ENCODE assay signal across 27 cellular contexts in genomic region chr15:47887181-47887580, GRCh38.
DNase-seq lines count a peak whose midpoint lies in the region; ATAC-seq, FAIRE-seq and TF ChIP-seq lines count a peak whose summit lies in the region.
"Had no signal": no experiment of that assay in that cellular context is flagged by ENCODE, and none has a peak within 500 bp of the region (broad histone marks: within the 10 kb centered on the region; RNA-seq: fewer than 3 reads in every experiment).

No MANE protein-coding gene starts in this region.

- no peak for TF ChIP-seq RAD21 in H1 (IDR thresholded peaks at IDR 0.05 in 1 of 2, conservative IDR thresholded peaks at IDR 0.05 in 1 of 2; ENCODE audit: low read depth in 2 of 2, low read length in 2 of 2)

- H3K18ac ChIP-seq in H1 (ENCODE audit: extremely low read depth, low read length): no peak overlapping the region

- no peak overlapping the region for H2BK5ac ChIP-seq in H1 (ENCODE audit: low read depth, low read length)

- no peak overlapping the region for H3K4me3 Mint-ChIP-seq in activated T-helper 1 cell treated with anti-CD3 and anti-CD28 coated beads, Interleukin-12 subunit alpha, Interleukin-12 subunit beta, Interleukin-2, Interleukin-4 antibody, amounts not matched to agents 30 ng/mL and 10 ng/mL and 1 ng/mL, durations not matched to agents 14 hours and 24 hours and 36 hours
- H3K4me3 Mint-ChIP-seq: activated B cell treated with CpG ODN at 0.5 μM for 24 hours; CD4-positive, alpha-beta memory T cell; naive B cell; T-helper 2 cell treated with Interferon-gamma antibody and Interleukin-4, amounts not matched to agents 5 μg/mL and 100 μg/mL, for 36 hours had no signal

- H3K4me1 ChIP-seq in H1 (replicated peaks in 1 of 4; ENCODE audit: control insufficient read depth in 3 of 4, insufficient read depth in 4 of 4, low read length in 3 of 4): peaks cover 0 to 11% (median 5%) of the 10 kb centered on the region in 4 experiments; a peak in 4 of 7 replicates
- H3K4me1 ChIP-seq in heart right ventricle: no peaks in the 10 kb centered on the region
- no peaks in the 10 kb centered on the region for H3K4me1 ChIP-seq in right atrium auricular region
- H3K4me1 ChIP-seq: spleen, thyroid gland had no signal

- intact Hi-C loops in heart right ventricle (cut with DNase I): no loop called here
- intact Hi-C loops in activated T-helper 1 cell treated with anti-CD3 and anti-CD28 coated beads, Interleukin-12 subunit alpha, Interleukin-12 subunit beta, Interleukin-2, Interleukin-4 antibody, amounts not matched to agents 30 ng/mL and 10 ng/mL and 1 ng/mL, durations not matched to agents 14 hours and 24 hours and 36 hours (cut with micrococcal nuclease): no loop called here

- H3K9me3 Mint-ChIP-seq in activated T-helper 1 cell treated with anti-CD3 and anti-CD28 coated beads, Interleukin-12 subunit alpha, Interleukin-12 subunit beta, Interleukin-2, Interleukin-4 antibody, amounts not matched to agents 30 ng/mL and 10 ng/mL and 1 ng/mL, durations not matched to agents 14 hours and 24 hours and 36 hours: no peaks in the 10 kb centered on the region
- H3K9me3 Mint-ChIP-seq: activated B cell treated with CpG ODN at 0.5 μM for 24 hours; T-helper 2 cell treated with Interferon-gamma antibody and Interleukin-4, amounts not matched to agents 5 μg/mL and 100 μg/mL, for 36 hours had no signal

- H3K23ac ChIP-seq in H1 (ENCODE audit: insufficient read length): no peak overlapping the region

- FAIRE-seq in H1 (lab: Jason Lieb, UNC): peak; percentile 52
- FAIRE-seq: GM12892 had no signal

- no peak overlapping the region for H2BK20ac ChIP-seq in H1 (ENCODE audit: low read length)

- H3K27me3 ChIP-seq in H1 (replicated peaks in 1 of 4; ENCODE audit: control insufficient read depth in 3 of 4, extremely low read depth in 1 of 4, insufficient read depth in 3 of 4, low read length in 3 of 4) (peaks cover 2 to 21% (median 16%) of the 10 kb centered on the region in 4 experiments; a peak in 6 of 7 replicates), heart right ventricle (peaks cover 0 to 9% (median 0%) of the 10 kb centered on the region in 7 donors), right atrium auricular region (no peaks in the 10 kb centered on the region)
- H3K27me3 ChIP-seq: thyroid gland had no signal

- no peak overlapping the region for H2AFZ ChIP-seq in H1 (ENCODE audit: low read length)

- TF ChIP-seq CTCF in H1 (IDR thresholded peaks at IDR 0.05; ENCODE audit: control extremely low read depth in 1 of 3, insufficient read depth in 1 of 3, low read depth in 1 of 3, low read length in 3 of 3): no peak
- TF ChIP-seq CTCF in GM20000 (IDR thresholded peaks at IDR 0.05; ENCODE audit: extremely low read depth, missing control alignments): no peak
- TF ChIP-seq CTCF in heart right ventricle (IDR thresholded peaks at IDR 0.05): no peak
- no peak for TF ChIP-seq CTCF in right atrium auricular region (IDR thresholded peaks at IDR 0.05)

- TF ChIP-seq POLR2A in H1 (IDR thresholded peaks at IDR 0.05; ENCODE audit: control extremely low read depth in 1 of 2, low read depth in 2 of 2, low read length in 2 of 2): no peak

- POLR2A ChIA-PET in H1 (lab: Charles Lee; ENCODE audit: partially characterized antibody): no interaction called here

- no peak overlapping the region for H4K91ac ChIP-seq in H1 (replicated peaks; ENCODE audit: insufficient read length, low read length)

- DNase-seq in G401 (ENCODE audit: low spot score) (peak; percentile 76), NCI-H146 (lab: John Stamatoyannopoulos, UW) (peak; percentile 92), NCI-H345 (lab: John Stamatoyannopoulos, UW) (peak; percentile 96), H1 (ENCODE audit: low read depth in 1 of 2, low spot score in 2 of 2) (no peak), GM20000 (ENCODE audit: low spot score) (no peak), heart right ventricle (no peak), right atrium auricular region (ENCODE audit: low spot score) (no peak)
- DNase-seq in activated T-helper 1 cell treated with anti-CD3 and anti-CD28 coated beads, Interleukin-12 subunit alpha, Interleukin-12 subunit beta, Interleukin-2, Interleukin-4 antibody, amounts not matched to agents 30 ng/mL and 10 ng/mL and 1 ng/mL, durations not matched to agents 14 hours and 24 hours and 36 hours (ENCODE audit: low spot score): no peak
- DNase-seq: activated B cell treated with CpG ODN at 0.5 μM for 24 hours; activated CD4-positive, alpha-beta T cell treated with anti-CD3 and anti-CD28 coated beads, Interleukin-2, amount 50 U/mL, for 4 hours; activated CD8-positive, alpha-beta memory T cell treated with anti-CD3 and anti-CD28 coated beads, Interleukin-2, amount 50 U/mL, for 4 hours; activated effector memory CD4-positive, alpha-beta T cell treated with Interleukin-2 at 50 U/mL for 16 hours; CD4-positive, alpha-beta memory T cell; DND-41; effector CD4-positive, alpha-beta T cell; foreskin fibroblast; Karpas-422; mesendoderm; naive B cell; RPMI8226; SK-N-SH; spleen; stimulated activated CD4-positive, alpha-beta T cell treated with anti-CD3 and anti-CD28 coated beads, Interleukin-4, amount 100 ng/mL, for 1 hour; stimulated activated naive CD8-positive, alpha-beta T cell treated with anti-CD3 and anti-CD28 coated beads, Interleukin-15, Interleukin-2, amounts not matched to agents 100 U/mL and 50 U/mL, for 24 hours; thyroid gland had no signal

- no peak overlapping the region for H3K56ac ChIP-seq in H1 (replicated peaks; ENCODE audit: insufficient read length, low read depth, low read length)

- H4K20me1 ChIP-seq in H1 (replicated peaks in 1 of 2; ENCODE audit: control insufficient read depth in 1 of 2, insufficient read depth in 2 of 2, low read length in 2 of 2): no peaks in the 10 kb centered on the region

- no peak overlapping the region for H3K14ac ChIP-seq in H1 (ENCODE audit: insufficient read length)

- no peak overlapping the region for H3K4me2 ChIP-seq in H1 (ENCODE audit: insufficient read depth in 1 of 2, low read depth in 2 of 2, low read length in 2 of 2)
- H3K4me2 ChIP-seq: SK-N-SH had no signal

- no peaks in the 10 kb centered on the region for H3K4me1 Mint-ChIP-seq in activated T-helper 1 cell treated with anti-CD3 and anti-CD28 coated beads, Interleukin-12 subunit alpha, Interleukin-12 subunit beta, Interleukin-2, Interleukin-4 antibody, amounts not matched to agents 30 ng/mL and 10 ng/mL and 1 ng/mL, durations not matched to agents 14 hours and 24 hours and 36 hours (ENCODE audit: low read depth)
- H3K4me1 Mint-ChIP-seq: activated B cell treated with CpG ODN at 0.5 μM for 24 hours; CD4-positive, alpha-beta memory T cell; naive B cell had no signal

- H2BK15ac ChIP-seq in H1 (ENCODE audit: low read length): no peak overlapping the region

- H3K27ac ChIP-seq in H1 (ENCODE audit: low read depth, low read length): no peak overlapping the region
- no peak overlapping the region for H3K27ac ChIP-seq in heart right ventricle
- H3K27ac ChIP-seq in right atrium auricular region: no peak overlapping the region
- H3K27ac ChIP-seq: spleen, thyroid gland had no signal

- no peaks in the 10 kb centered on the region for H3K9me3 ChIP-seq in H1 (ENCODE audit: insufficient read depth in 2 of 2, low read depth in 1 of 2, low read length in 1 of 2)
- no peaks in the 10 kb centered on the region for H3K9me3 ChIP-seq in heart right ventricle
- no peaks in the 10 kb centered on the region for H3K9me3 ChIP-seq in right atrium auricular region
- H3K9me3 ChIP-seq: SK-N-SH, spleen, thyroid gland had no signal

- H3K9ac ChIP-seq in H1 (replicated peaks in 1 of 4; ENCODE audit: extremely low read depth in 1 of 4, low read depth in 3 of 4, low read length in 3 of 4): no peak overlapping the region
- H3K9ac ChIP-seq: SK-N-SH had no signal

- peaks cover 6% of the 10 kb centered on the region for H3K27me3 Mint-ChIP-seq in activated T-helper 1 cell treated with anti-CD3 and anti-CD28 coated beads, Interleukin-12 subunit alpha, Interleukin-12 subunit beta, Interleukin-2, Interleukin-4 antibody, amounts not matched to agents 30 ng/mL and 10 ng/mL and 1 ng/mL, durations not matched to agents 14 hours and 24 hours and 36 hours (ENCODE audit: insufficient read depth)

- H4K5ac ChIP-seq in H1 (ENCODE audit: insufficient read length, low read depth, low read length): no peak overlapping the region

- H2AK5ac ChIP-seq in H1 (ENCODE audit: low read depth, low read length): no peak overlapping the region

- no peak overlapping the region for H2BK120ac ChIP-seq in H1 (replicated peaks; ENCODE audit: low read depth, low read length)

- H4K8ac ChIP-seq in H1 (ENCODE audit: extremely low read depth, insufficient read depth, low read length): no peak overlapping the region

- 95% methylated on average over 2 of the region's 2 CpGs; no CpG with 5 or more reads in 1 of the 2 experiments for WGBS in H1 (ENCODE audit: extremely low coverage in 1 of 2, insufficient coverage in 1 of 2, insufficient read length in 1 of 2, insufficient replicate concordance in 2 of 2, low coverage in 1 of 2, low lambda C conversion rate in 2 of 2, missing lambda C conversion rate in 1 of 2), 2 experiments
- WGBS in heart right ventricle, 2 donors: 80 to 92% methylated on average over 2 of the region's 2 CpGs

- H2BK12ac ChIP-seq in H1 (ENCODE audit: low read depth, low read length): no peak overlapping the region

- no peak for ATAC-seq in heart right ventricle
- ATAC-seq: stimulated activated naive CD8-positive, alpha-beta T cell treated with anti-CD3 and anti-CD28 coated beads, Interleukin-15, Interleukin-2, amounts not matched to agents 100 U/mL and 50 U/mL, for 24 hours had no signal

- H3K4me3 ChIP-seq in H1 (ENCODE audit: extremely low read depth in 1 of 4, insufficient read depth in 2 of 4, low read depth in 3 of 4, low read length in 4 of 4): no peak overlapping the region
- H3K4me3 ChIP-seq in heart right ventricle: no peak overlapping the region
- H3K4me3 ChIP-seq in right atrium auricular region: no peak overlapping the region
- H3K4me3 ChIP-seq: spleen, thyroid gland had no signal

- no peaks in the 10 kb centered on the region for H3K79me1 ChIP-seq in H1 (ENCODE audit: low read depth, low read length)

- H3K23me2 ChIP-seq in H1 (ENCODE audit: low read depth, low read length): no peaks in the 10 kb centered on the region

- H3K36me3 ChIP-seq in H1 (ENCODE audit: control insufficient read depth in 2 of 4, insufficient read depth in 4 of 4, low read length in 3 of 4): no peaks in the 10 kb centered on the region
- no peaks in the 10 kb centered on the region for H3K36me3 ChIP-seq in heart right ventricle
- H3K36me3 ChIP-seq in right atrium auricular region: no peaks in the 10 kb centered on the region
- H3K36me3 ChIP-seq: spleen, thyroid gland had no signal

- no peak overlapping the region for H3K27ac Mint-ChIP-seq in activated T-helper 1 cell treated with anti-CD3 and anti-CD28 coated beads, Interleukin-12 subunit alpha, Interleukin-12 subunit beta, Interleukin-2, Interleukin-4 antibody, amounts not matched to agents 30 ng/mL and 10 ng/mL and 1 ng/mL, durations not matched to agents 14 hours and 24 hours and 36 hours
- H3K27ac Mint-ChIP-seq: activated B cell treated with CpG ODN at 0.5 μM for 24 hours; CD4-positive, alpha-beta memory T cell; naive B cell; T-helper 2 cell treated with Interferon-gamma antibody and Interleukin-4, amounts not matched to agents 5 μg/mL and 100 μg/mL, for 36 hours had no signal

- no peaks in the 10 kb centered on the region for H3K36me3 Mint-ChIP-seq in activated T-helper 1 cell treated with anti-CD3 and anti-CD28 coated beads, Interleukin-12 subunit alpha, Interleukin-12 subunit beta, Interleukin-2, Interleukin-4 antibody, amounts not matched to agents 30 ng/mL and 10 ng/mL and 1 ng/mL, durations not matched to agents 14 hours and 24 hours and 36 hours (ENCODE audit: low read depth)
- H3K36me3 Mint-ChIP-seq: CD4-positive, alpha-beta memory T cell; naive B cell had no signal

- CTCF ChIA-PET in H1 (lab: Charles Lee; ENCODE audit: partially characterized antibody): interaction anchor here (1.0 kb wide), 1 partner anchor 175 kb away, joined by 3 read pairs; no protein-coding TSS in a partner anchor

- in situ Hi-C loops in G401 (cut with HindIII; ENCODE audit: low sequenced_read_pairs): no loop called here

- no peak overlapping the region for H3K4ac ChIP-seq in H1 (replicated peaks; ENCODE audit: insufficient read length, low read depth, low read length)

- TF ChIP-seq EP300 in H1 (IDR thresholded peaks at IDR 0.05; ENCODE audit: borderline replicate concordance in 1 of 2, low read depth in 2 of 2, low read length in 2 of 2): no peak

- no peaks in the 10 kb centered on the region for H3K79me2 ChIP-seq in H1 (ENCODE audit: control insufficient read depth in 1 of 2, insufficient read depth in 2 of 2, low read length in 2 of 2)

Comparison
In these comparisons a context has a peak if more than half of its experiments do, and no peak if none do; other contexts are left out.
1. DNase-seq: peak in G401 (single experiment), NCI-H146 (single experiment) and NCI-H345 (single experiment); none in H1 (0 of 2), GM20000 (single experiment), heart right ventricle (0 of 2), right atrium auricular region (single experiment) and activated T-helper 1 cell treated with anti-CD3 and anti-CD28 coated beads, Interleukin-12 subunit alpha, Interleukin-12 subunit beta, Interleukin-2, Interleukin-4 antibody, amounts not matched to agents 30 ng/mL and 10 ng/mL and 1 ng/mL, durations not matched to agents 14 hours and 24 hours and 36 hours (single experiment).